ENCODE assay signal across 14 cellular contexts in the genomic region with DNA sequence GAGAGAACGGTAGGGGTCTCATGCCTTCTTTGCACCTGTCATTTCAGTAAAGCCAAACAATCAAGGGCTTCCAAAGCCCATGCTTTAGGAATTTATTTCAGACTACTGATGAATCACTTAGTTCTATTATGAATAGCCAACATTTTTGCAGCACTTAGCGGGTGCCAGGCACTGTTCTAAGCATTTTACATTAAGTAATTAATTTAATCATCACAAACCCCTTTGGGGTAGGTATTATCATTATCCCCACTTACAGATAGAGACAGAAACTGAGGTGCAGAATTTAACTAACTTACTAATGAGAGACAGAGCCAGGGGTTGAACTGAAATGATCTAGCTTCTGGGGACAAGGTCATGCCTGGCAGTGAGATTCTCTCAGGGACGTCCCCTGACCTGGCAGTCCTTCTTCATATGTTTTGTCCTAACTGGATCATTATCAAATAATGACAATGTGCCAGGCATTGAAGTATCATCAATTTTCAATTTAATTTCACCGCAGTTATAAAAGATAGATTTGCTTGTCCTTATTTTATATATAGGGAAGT. TPM values are rescaled to one million over a fixed set of nuclear protein-coding genes. Genes with fewer than 3 reads are reported as not detected.
A peak's percentile ranks its signal among the peaks of the same experiment; 100 is the strongest.
DNase-seq lines count a peak whose midpoint lies in the region; ATAC-seq, FAIRE-seq and TF ChIP-seq lines count a peak whose summit lies in the region.
"Had no signal": no experiment of that assay in that cellular context is flagged by ENCODE, and none has a peak within 500 bp of the region (broad histone marks: within the 10 kb centered on the region; RNA-seq: fewer than 3 reads in every experiment).

No MANE protein-coding gene starts in this region.

- POLR2A ChIA-PET in MCF 10A (lab: Yijun Ruan, JAX) = interaction anchor here (0.6 to 3.1 kb wide), 7 partner anchors 12 to 223 kb away, joined by 3 to 17 read pairs (median 4); no protein-coding TSS in a partner anchor

- TF ChIP-seq CTCF in heart right ventricle (IDR thresholded peaks at IDR 0.05) = no peak
- no peak for TF ChIP-seq CTCF in MCF 10A (IDR thresholded peaks at IDR 0.05; ENCODE audit: unreplicated experiment)
- TF ChIP-seq CTCF in upper lobe of right lung (IDR thresholded peaks at IDR 0.05) = no peak

- H3K9me3 Mint-ChIP-seq in MCF 10A (ENCODE audit: unreplicated experiment) = no peaks in the 10 kb centered on the region
- H3K9me3 Mint-ChIP-seq: activated CD4-positive, alpha-beta memory T cell treated with anti-CD3 and anti-CD28 coated beads, Interleukin-2, amount 10 ng/mL, durations not matched to agents 7 days and 5 days had no signal

- H3K27me3 Mint-ChIP-seq in MCF 10A (ENCODE audit: insufficient read depth, unreplicated experiment) = no peaks in the 10 kb centered on the region

- WGBS in heart right ventricle, 2 donors = 65 to 71% methylated on average over 4 of the region's 4 CpGs

- H3K27ac ChIP-seq in heart right ventricle (peak overlapping the region in 9 of 10 donors; percentile 43 to 89 (median 71)), muscle layer of duodenum (ENCODE audit: low read length) (peak overlapping the region; percentile 62), upper lobe of right lung (peak overlapping the region; percentile 55)

- CTCF ChIA-PET in MCF 10A (lab: Yijun Ruan, JAX) = interaction anchor here (0.6 to 1.5 kb wide), 5 partner anchors 11 to 405 kb away, joined by 3 to 4 read pairs (median 3); partner anchors contain the start of gene NAV2

- H3K27me3 ChIP-seq in heart right ventricle = no peaks in the 10 kb centered on the region
- H3K27me3 ChIP-seq in muscle layer of duodenum (ENCODE audit: low read depth, low read length) = no peaks in the 10 kb centered on the region
- H3K27me3 ChIP-seq in upper lobe of right lung = no peaks in the 10 kb centered on the region

- no peak overlapping the region for H3K4me3 Mint-ChIP-seq in MCF 10A (ENCODE audit: unreplicated experiment)
- H3K4me3 Mint-ChIP-seq: activated CD4-positive, alpha-beta memory T cell treated with anti-CD3 and anti-CD28 coated beads, Interleukin-2, amount 10 ng/mL, durations not matched to agents 7 days and 5 days had no signal

- H3K36me3 ChIP-seq in heart right ventricle = no peaks in the 10 kb centered on the region
- no peaks in the 10 kb centered on the region for H3K36me3 ChIP-seq in muscle layer of duodenum (ENCODE audit: control insufficient read depth in 1 of 2, insufficient read depth in 2 of 2, low read length in 2 of 2)
- no peaks in the 10 kb centered on the region for H3K36me3 ChIP-seq in upper lobe of right lung

- H3K4me3 ChIP-seq in heart right ventricle (no peak overlapping the region), muscle layer of duodenum (ENCODE audit: low read depth in 1 of 2, low read length in 2 of 2) (no peak overlapping the region), upper lobe of right lung (no peak overlapping the region)

- BruUV-seq in MCF 10A (replicated peaks; lab: Mats Ljungman, UMichigan) = no TSS peak

- no peak for DNase-seq in heart right ventricle
- DNase-seq in left cardiac atrium = no peak
- no peak for DNase-seq in MCF 10A (ENCODE audit: unreplicated experiment)
- DNase-seq in upper lobe of right lung = no peak
- DNase-seq in DMS79 treated with DMSO at 0.1 percent for 48 hours (lab: John Stamatoyannopoulos, UW) = no peak
- DNase-seq in HTR-8/SVneo (ENCODE audit: insufficient read length, low spot score) = no peak
- DNase-seq: activated CD4-positive, alpha-beta memory T cell treated with anti-CD3 and anti-CD28 coated beads, Interleukin-2, amount 10 ng/mL, durations not matched to agents 7 days and 5 days; activated gamma-delta T cell; erythroblast; NCI-H1436 treated with DMSO at 0.1 percent for 48 hours; NCI-H510A treated with DMSO at 0.1 percent for 48 hours; RPMI8226 had no signal

- H3K9me3 ChIP-seq in heart right ventricle (no peaks in the 10 kb centered on the region), muscle layer of duodenum (ENCODE audit: control insufficient read depth in 1 of 2, low read length in 2 of 2) (no peaks in the 10 kb centered on the region), upper lobe of right lung (no peaks in the 10 kb centered on the region)

- peaks cover 39% of the 10 kb centered on the region for H3K4me1 Mint-ChIP-seq in MCF 10A (ENCODE audit: insufficient read depth, unreplicated experiment)
- H3K4me1 Mint-ChIP-seq: activated CD4-positive, alpha-beta memory T cell treated with anti-CD3 and anti-CD28 coated beads, Interleukin-2, amount 10 ng/mL, durations not matched to agents 7 days and 5 days had no signal

- H3K36me3 Mint-ChIP-seq in MCF 10A (ENCODE audit: insufficient read depth, unreplicated experiment) = no peaks in the 10 kb centered on the region

- intact Hi-C loops in heart right ventricle (cut with DNase I) = loop anchor here in 2 of 10 donors (5.0 to 10.0 kb wide), 2 partner anchors 104 to 106 kb away; no protein-coding TSS in a partner anchor
- intact Hi-C loops in left cardiac atrium (cut with DNase I) = no loop called here
- intact Hi-C loops in MCF 10A (cut with micrococcal nuclease) = loop anchor here (1.0 to 10.0 kb wide), 3 partner anchors 31 to 246 kb away; partner anchors contain the start of gene NAV2
- intact Hi-C loops in upper lobe of right lung (cut with DNase I) = no loop called here

- H3K27ac Mint-ChIP-seq in MCF 10A (ENCODE audit: low read depth, unreplicated experiment) = peak overlapping the region; percentile 80
- H3K27ac Mint-ChIP-seq: activated CD4-positive, alpha-beta memory T cell treated with anti-CD3 and anti-CD28 coated beads, Interleukin-2, amount 10 ng/mL, durations not matched to agents 7 days and 5 days had no signal

- H3K4me1 ChIP-seq in heart right ventricle (peaks cover 23 to 87% (median 64%) of the 10 kb centered on the region in 9 donors), muscle layer of duodenum (ENCODE audit: control insufficient read depth in 1 of 2, insufficient read depth in 2 of 2, low read length in 2 of 2) (peaks cover 0 to 16% of the 10 kb centered on the region in 2 donors), upper lobe of right lung (peaks cover 28% of the 10 kb centered on the region)

- no peak for FAIRE-seq in HTR-8/SVneo (lab: Jason Lieb, UNC)

- no peak for ATAC-seq in heart right ventricle
- ATAC-seq in left cardiac atrium = no peak
- ATAC-seq in upper lobe of right lung = no peak
- no peak for ATAC-seq in HG02678 (IDR thresholded peaks at IDR 0.05; ENCODE audit: unreplicated experiment)

RNA-seq across cellular contexts. Expression of gene NAV2, which starts 31.7 kb away (rescaled TPM):
- total RNA-seq in heart right ventricle = 10 to 100 TPM; 11.3 to 34.7 (median 23.7) TPM
- 1 to 10 TPM; 6.9 to 9.1 TPM for polyA plus RNA-seq in heart right ventricle
- total RNA-seq in left cardiac atrium = 10 to 100 TPM; 12.3 to 15.3 TPM
- total RNA-seq in MCF 10A (2022) = 116 and 139 TPM in 2 replicates
- 44.8 TPM for total RNA-seq in upper lobe of right lung
